Comparison of ENCODE assay signal across 1 cellular context in the genomic region with DNA sequence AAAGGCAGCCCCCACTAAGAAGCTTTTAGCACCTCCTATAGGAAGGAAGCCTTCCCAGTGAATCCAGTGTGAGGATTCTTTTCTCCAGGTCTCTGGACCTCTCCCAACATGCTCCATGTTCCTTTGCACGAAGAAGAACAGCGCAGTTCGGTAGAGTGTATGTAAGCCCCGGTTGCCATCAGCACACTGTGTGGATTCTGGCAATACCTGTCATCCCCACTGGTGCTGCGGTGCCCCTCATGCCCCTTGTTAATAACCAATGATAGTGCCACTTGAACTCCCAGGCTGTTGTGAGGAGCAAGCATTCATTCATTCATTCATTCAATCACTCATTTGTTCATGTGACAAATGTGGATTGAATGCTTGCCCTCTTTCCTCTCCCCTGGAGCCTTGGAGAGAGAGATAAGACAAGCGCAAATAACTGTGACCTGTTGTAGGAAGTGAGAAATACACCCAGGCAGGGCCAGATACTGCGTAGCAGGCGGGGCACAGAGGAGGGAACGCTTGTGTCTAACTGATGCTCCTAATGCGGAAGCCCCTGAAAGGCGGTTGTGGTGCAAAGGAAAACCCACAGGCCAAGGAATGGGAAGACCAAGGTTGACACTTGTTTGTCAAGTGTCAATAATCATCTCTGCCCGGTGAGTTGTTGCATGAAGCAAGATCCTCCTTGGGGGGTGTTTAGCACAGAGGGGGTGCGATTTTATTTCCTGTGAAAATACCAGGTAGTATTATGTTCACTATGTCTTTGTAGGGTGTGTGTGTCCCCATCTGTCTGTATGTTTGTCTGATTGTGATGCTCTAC.
TF ChIP-seq lines count a peak whose summit lies in the region.

No MANE protein-coding gene starts in this region.

TF ChIP-seq in K562, 482 proteins besides CTCF, POLR2A, EP300 and RAD21 (continued from another document):
- TF ChIP-seq, protein P1, sequence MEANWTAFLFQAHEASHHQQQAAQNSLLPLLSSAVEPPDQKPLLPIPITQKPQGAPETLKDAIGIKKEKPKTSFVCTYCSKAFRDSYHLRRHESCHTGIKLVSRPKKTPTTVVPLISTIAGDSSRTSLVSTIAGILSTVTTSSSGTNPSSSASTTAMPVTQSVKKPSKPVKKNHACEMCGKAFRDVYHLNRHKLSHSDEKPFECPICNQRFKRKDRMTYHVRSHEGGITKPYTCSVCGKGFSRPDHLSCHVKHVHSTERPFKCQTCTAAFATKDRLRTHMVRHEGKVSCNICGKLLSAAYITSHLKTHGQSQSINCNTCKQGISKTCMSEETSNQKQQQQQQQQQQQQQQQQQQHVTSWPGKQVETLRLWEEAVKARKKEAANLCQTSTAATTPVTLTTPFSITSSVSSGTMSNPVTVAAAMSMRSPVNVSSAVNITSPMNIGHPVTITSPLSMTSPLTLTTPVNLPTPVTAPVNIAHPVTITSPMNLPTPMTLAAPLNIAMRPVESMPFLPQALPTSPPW (CRISPR knock-in tag; IDR thresholded peaks at IDR 0.05) = peak; percentile 50; the same call in 1 of the 2 replicates
- TF ChIP-seq ETV5 (CRISPR knock-in tag; IDR thresholded peaks at IDR 0.05; ENCODE audit: low read depth) = peak; percentile 77; the same call in 1 of the 2 replicates
- no peak for TF ChIP-seq POLR2B (IDR thresholded peaks at IDR 0.05; ENCODE audit: low read depth, partially characterized antibody)
- no peak for TF ChIP-seq TAF1 (IDR thresholded peaks at IDR 0.05; ENCODE audit: control insufficient read depth, extremely low read depth, insufficient read depth, low read length, severe bottlenecking)
- TF ChIP-seq AFF1 (IDR thresholded peaks at IDR 0.05; ENCODE audit: low read depth in 1 of 2, partially characterized antibody in 2 of 2) = no peak
- TF ChIP-seq TRIM24 (IDR thresholded peaks at IDR 0.05) = peak in 1 of 2 experiments; percentile 60; a peak in 1 of 4 replicates
- no peak for TF ChIP-seq ZNF785 (CRISPR knock-in tag; IDR thresholded peaks at IDR 0.05)
- no peak for TF ChIP-seq NCOA4 (IDR thresholded peaks at IDR 0.05; ENCODE audit: partially characterized antibody)
- no peak for TF ChIP-seq TAF9B (IDR thresholded peaks at IDR 0.05; ENCODE audit: partially characterized antibody)
- TF ChIP-seq YBX1 (IDR thresholded peaks at IDR 0.05) = no peak
- peak; percentile 28; the same call in 1 of the 2 replicates for TF ChIP-seq FOSL1 (tag; conservative IDR thresholded peaks at IDR 0.05)
- peak; percentile 99 for TF ChIP-seq ZNF24 (IDR thresholded peaks at IDR 0.05)
- no peak for TF ChIP-seq DIDO1 (tag; IDR thresholded peaks at IDR 0.05; ENCODE audit: low read depth)
- TF ChIP-seq THRAP3 (IDR thresholded peaks at IDR 0.05; ENCODE audit: borderline replicate concordance) = no peak
- TF ChIP-seq TEAD4 (IDR thresholded peaks at IDR 0.05; ENCODE audit: low read length) = peak; percentile 73
- no peak for TF ChIP-seq TEAD4 (CRISPR knock-in tag; IDR thresholded peaks at IDR 0.05; ENCODE audit: borderline replicate concordance)
- TF ChIP-seq TAL1 (IDR thresholded peaks at IDR 0.05) = peak; percentile 72
- TF ChIP-seq SRSF1 (IDR thresholded peaks at IDR 0.05; ENCODE audit: low read depth, low read length) = no peak
- TF ChIP-seq HDAC3 (IDR thresholded peaks at IDR 0.05; ENCODE audit: borderline replicate concordance, partially characterized antibody) = peak; percentile 68
- TF ChIP-seq MNT (conservative IDR thresholded peaks at IDR 0.05) = peak in 1 of 2 experiments; percentile 31; a peak in 1 of 4 replicates
- TF ChIP-seq, protein P2, sequence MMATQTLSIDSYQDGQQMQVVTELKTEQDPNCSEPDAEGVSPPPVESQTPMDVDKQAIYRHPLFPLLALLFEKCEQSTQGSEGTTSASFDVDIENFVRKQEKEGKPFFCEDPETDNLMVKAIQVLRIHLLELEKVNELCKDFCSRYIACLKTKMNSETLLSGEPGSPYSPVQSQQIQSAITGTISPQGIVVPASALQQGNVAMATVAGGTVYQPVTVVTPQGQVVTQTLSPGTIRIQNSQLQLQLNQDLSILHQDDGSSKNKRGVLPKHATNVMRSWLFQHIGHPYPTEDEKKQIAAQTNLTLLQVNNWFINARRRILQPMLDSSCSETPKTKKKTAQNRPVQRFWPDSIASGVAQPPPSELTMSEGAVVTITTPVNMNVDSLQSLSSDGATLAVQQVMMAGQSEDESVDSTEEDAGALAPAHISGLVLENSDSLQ (IDR thresholded peaks at IDR 0.05) = 0 out of 2 replicates have a peak, but pooled peaks have one; percentile 14
- TF ChIP-seq GATA2 (CRISPR knock-in tag; IDR thresholded peaks at IDR 0.05) = peak; percentile 64; the same call in 1 of the 2 replicates
- peak; percentile 38; the same call in 1 of the 2 replicates for TF ChIP-seq NFIC (IDR thresholded peaks at IDR 0.05)
- 0 out of 2 replicates have a peak, but pooled peaks have one; percentile 4 for TF ChIP-seq MBD2 (IDR thresholded peaks at IDR 0.05; ENCODE audit: borderline replicate concordance, low read depth)
- TF ChIP-seq ZNF3 (CRISPR knock-in tag; IDR thresholded peaks at IDR 0.05) = no peak
- 0 out of 2 replicates have a peak, but pooled peaks have one; percentile 24 for TF ChIP-seq FOXM1 (IDR thresholded peaks at IDR 0.05; ENCODE audit: low read depth)
- TF ChIP-seq FOXM1 (CRISPR knock-in tag; IDR thresholded peaks at IDR 0.05; ENCODE audit: low read depth) = no peak
- TF ChIP-seq SPI1 (IDR thresholded peaks at IDR 0.05; ENCODE audit: borderline replicate concordance, low read depth, low read length) = peak; percentile 82; the same call in 1 of the 2 replicates
- TF ChIP-seq CREB1 (IDR thresholded peaks at IDR 0.05) = no peak
- peak; percentile 38; the same call in 1 of the 2 replicates for TF ChIP-seq CREB1 (CRISPR knock-in tag; IDR thresholded peaks at IDR 0.05)
- 0 out of 2 replicates have a peak, but pooled peaks have one; percentile 41 for TF ChIP-seq JUND (IDR thresholded peaks at IDR 0.05; ENCODE audit: borderline replicate concordance, low read depth, low read length)
- TF ChIP-seq JUND (tag; IDR thresholded peaks at IDR 0.05; ENCODE audit: borderline replicate concordance, low read depth, low read length) = no peak; the same call in 2 of the 3 replicates
- no peak for TF ChIP-seq TARDBP (IDR thresholded peaks at IDR 0.05)
- no peak for TF ChIP-seq ATF1 (CRISPR knock-in tag; IDR thresholded peaks at IDR 0.05)
- TF ChIP-seq ATF1 (tag; IDR thresholded peaks at IDR 0.05) = peak; percentile 46
- TF ChIP-seq TCF3 (CRISPR knock-in tag; IDR thresholded peaks at IDR 0.05) = peak; percentile 91
- TF ChIP-seq MEIS2 (IDR thresholded peaks at IDR 0.05; ENCODE audit: partially characterized antibody) = peak; percentile 62
- TF ChIP-seq SMAD4 (CRISPR knock-in tag; conservative IDR thresholded peaks at IDR 0.05) = no peak
- no peak for TF ChIP-seq SMAD1 (IDR thresholded peaks at IDR 0.05; ENCODE audit: low read depth, low read length, partially characterized antibody)
- TF ChIP-seq CEBPG (CRISPR knock-in tag; IDR thresholded peaks at IDR 0.05) = 0 out of 2 replicates have a peak, but pooled peaks have one; percentile 35
- TF ChIP-seq CEBPG (tag; conservative IDR thresholded peaks at IDR 0.05 in 1 of 2, IDR thresholded peaks at IDR 0.05 in 1 of 2) = no peak
- TF ChIP-seq ZNF384 (IDR thresholded peaks at IDR 0.05; ENCODE audit: low read depth, low read length) = no peak
- 0 out of 2 replicates have a peak, but pooled peaks have one; percentile 28 for TF ChIP-seq HDAC2 (IDR thresholded peaks at IDR 0.05)
- TF ChIP-seq ASH1L (IDR thresholded peaks at IDR 0.05; ENCODE audit: borderline replicate concordance, low read depth, partially characterized antibody) = no peak
- TF ChIP-seq, protein P3, sequence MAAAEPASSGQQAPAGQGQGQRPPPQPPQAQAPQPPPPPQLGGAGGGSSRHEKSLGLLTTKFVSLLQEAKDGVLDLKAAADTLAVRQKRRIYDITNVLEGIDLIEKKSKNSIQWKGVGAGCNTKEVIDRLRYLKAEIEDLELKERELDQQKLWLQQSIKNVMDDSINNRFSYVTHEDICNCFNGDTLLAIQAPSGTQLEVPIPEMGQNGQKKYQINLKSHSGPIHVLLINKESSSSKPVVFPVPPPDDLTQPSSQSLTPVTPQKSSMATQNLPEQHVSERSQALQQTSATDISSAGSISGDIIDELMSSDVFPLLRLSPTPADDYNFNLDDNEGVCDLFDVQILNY (CRISPR knock-in tag; IDR thresholded peaks at IDR 0.05) = no peak
- TF ChIP-seq E2F3 (CRISPR knock-in tag; IDR thresholded peaks at IDR 0.05) = no peak
- 0 out of 2 replicates have a peak, but pooled peaks have one; percentile 40 for TF ChIP-seq RNF2 (IDR thresholded peaks at IDR 0.05)
- peak; percentile 24; the same call in 1 of the 2 replicates for TF ChIP-seq ZKSCAN8 (CRISPR knock-in tag; IDR thresholded peaks at IDR 0.05)
- TF ChIP-seq GTF2E2 (tag; IDR thresholded peaks at IDR 0.05) = no peak
- peak; percentile 87 for TF ChIP-seq CBFA2T3 (IDR thresholded peaks at IDR 0.05)
- peak; percentile 82 for TF ChIP-seq HNRNPLL (IDR thresholded peaks at IDR 0.05; ENCODE audit: low read depth, low read length, poor library complexity, severe bottlenecking)
- no peak for TF ChIP-seq ZC3H8 (IDR thresholded peaks at IDR 0.05)
- peak; percentile 38; the same call in 1 of the 2 replicates for TF ChIP-seq KLF16 (IDR thresholded peaks at IDR 0.05)
- TF ChIP-seq HMG20A (CRISPR knock-in tag; conservative IDR thresholded peaks at IDR 0.05) = no peak
- 0 out of 4 replicates have a peak, but pooled peaks of 1 of the 2 experiments have one; percentile 35 for TF ChIP-seq MAZ (CRISPR knock-in tag; conservative IDR thresholded peaks at IDR 0.05 in 1 of 2, IDR thresholded peaks at IDR 0.05 in 1 of 2)
- TF ChIP-seq, protein P4, sequence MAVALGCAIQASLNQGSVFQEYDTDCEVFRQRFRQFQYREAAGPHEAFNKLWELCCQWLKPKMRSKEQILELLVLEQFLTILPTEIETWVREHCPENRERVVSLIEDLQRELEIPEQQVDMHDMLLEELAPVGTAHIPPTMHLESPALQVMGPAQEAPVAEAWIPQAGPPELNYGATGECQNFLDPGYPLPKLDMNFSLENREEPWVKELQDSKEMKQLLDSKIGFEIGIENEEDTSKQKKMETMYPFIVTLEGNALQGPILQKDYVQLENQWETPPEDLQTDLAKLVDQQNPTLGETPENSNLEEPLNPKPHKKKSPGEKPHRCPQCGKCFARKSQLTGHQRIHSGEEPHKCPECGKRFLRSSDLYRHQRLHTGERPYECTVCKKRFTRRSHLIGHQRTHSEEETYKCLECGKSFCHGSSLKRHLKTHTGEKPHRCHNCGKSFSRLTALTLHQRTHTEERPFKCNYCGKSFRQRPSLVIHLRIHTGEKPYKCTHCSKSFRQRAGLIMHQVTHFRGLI (CRISPR knock-in tag; IDR thresholded peaks at IDR 0.05) = no peak
- TF ChIP-seq HDAC8 (tag; IDR thresholded peaks at IDR 0.05) = no peak
- 0 out of 2 replicates have a peak, but pooled peaks have one; percentile 14 for TF ChIP-seq CEBPB (tag; IDR thresholded peaks at IDR 0.05)
- TF ChIP-seq SMAD2 (IDR thresholded peaks at IDR 0.05; ENCODE audit: low read depth, low read length) = no peak
- no peak for TF ChIP-seq NEUROD1 (IDR thresholded peaks at IDR 0.05; ENCODE audit: borderline replicate concordance, low read depth, low read length, partially characterized antibody)
- peak; percentile 45 to 68; a peak in 3 of 4 replicates for TF ChIP-seq FOXK2 (conservative IDR thresholded peaks at IDR 0.05 in 1 of 2, IDR thresholded peaks at IDR 0.05 in 1 of 2; ENCODE audit: low read depth in 2 of 2)
- TF ChIP-seq SIN3A (IDR thresholded peaks at IDR 0.05; ENCODE audit: borderline replicate concordance in 2 of 2, control insufficient read depth in 1 of 2, low read depth in 2 of 2, low read length in 2 of 2) = no peak
TF ChIP-seq in K562: peak in this region for 63.
